In the genomic region with DNA sequence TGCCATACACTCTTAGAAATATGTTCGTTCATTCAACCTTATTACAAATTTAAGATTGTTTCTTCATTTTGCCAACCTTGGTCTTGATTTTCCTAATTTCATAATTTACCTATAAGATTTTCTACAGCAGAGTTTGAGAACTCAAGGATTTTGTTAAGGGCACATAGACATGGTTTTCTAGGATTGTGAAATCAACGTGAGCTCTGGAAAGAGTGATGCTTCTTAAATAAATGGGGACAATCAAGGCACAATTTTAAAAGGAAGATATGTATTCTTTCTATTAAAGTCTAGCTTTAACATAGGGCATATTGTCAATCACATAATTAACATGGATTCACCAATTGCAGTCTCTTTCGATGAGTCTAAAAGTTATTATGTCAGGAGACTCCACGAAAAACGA, we compare ENCODE assay signal across 10 cellular contexts.
"Had no signal": no experiment of that assay in that cellular context is flagged by ENCODE, and none has a peak within 500 bp of the region (broad histone marks: within the 10 kb centered on the region; RNA-seq: fewer than 3 reads in every experiment).

No MANE protein-coding gene starts in this region.

- H3K4me3 Mint-ChIP-seq: H9, HFFc6 had no signal

- DNase-seq: GM23248, GOT3, H7, H9, HCEC 1CT, HFFc6 had no signal

- H3K36me3 ChIP-seq: HAP-1 had no signal

- H3K4me3 ChIP-seq: GM23248, HAP-1 had no signal

- H3K4me1 ChIP-seq: HAP-1 had no signal

- FAIRE-seq: H1, H54 had no signal

- H3K27ac Mint-ChIP-seq: H9, HFFc6 had no signal

- H3K9ac ChIP-seq: GM23248 had no signal

- H3K27ac ChIP-seq: GM23248 had no signal

- H3K9me3 ChIP-seq: HAP-1 had no signal

- ATAC-seq: HCT116 had no signal

- H2AFZ ChIP-seq: GM23248 had no signal
